4 cellular contexts compared by ENCODE assay signal in the genomic region with DNA sequence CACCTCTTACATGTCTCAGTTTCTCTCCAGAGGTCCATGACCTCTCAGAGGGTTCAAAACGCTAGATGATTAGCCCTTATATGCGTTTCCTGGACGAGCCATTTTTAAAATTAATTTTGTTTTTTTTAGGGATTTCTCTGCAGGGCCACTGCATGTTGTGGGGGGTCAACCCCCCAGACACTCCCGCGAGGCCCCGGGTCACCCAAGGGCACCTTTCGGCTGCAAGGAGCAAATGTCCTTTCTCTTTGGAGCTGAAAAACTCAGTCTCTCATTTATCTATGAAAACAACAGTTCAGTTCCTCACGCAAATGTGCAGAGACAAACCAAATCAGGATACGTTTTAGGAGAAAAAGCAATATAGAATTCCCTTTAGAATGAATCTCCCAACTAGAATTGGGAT.
"Had no signal": no experiment of that assay in that cellular context is flagged by ENCODE, and none has a peak within 500 bp of the region (broad histone marks: within the 10 kb centered on the region; RNA-seq: fewer than 3 reads in every experiment).

No MANE protein-coding gene starts in this region.

- H3K27ac ChIP-seq: HL-60, KMS-11 had no signal

- ATAC-seq: HepG2, K562 had no signal
